In the genomic region with DNA sequence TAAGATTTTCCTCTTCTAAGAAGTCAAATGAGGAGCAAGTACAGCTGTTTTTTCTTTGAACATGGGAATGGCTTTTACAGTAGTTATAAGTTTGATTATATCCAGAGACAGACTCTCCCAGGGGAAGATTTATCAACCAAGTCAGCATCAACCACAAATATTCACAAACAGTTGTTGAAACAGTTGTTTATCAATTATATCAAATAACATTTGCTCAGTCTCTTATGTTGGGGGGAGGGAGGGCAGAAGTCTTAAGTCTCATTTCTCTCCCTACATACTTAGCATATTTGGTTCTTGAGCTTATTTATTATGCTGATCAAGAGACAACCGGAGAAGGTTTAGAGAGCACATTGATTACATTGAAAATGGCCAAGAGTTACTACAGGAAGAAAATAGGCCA, we compare ENCODE assay signal across 1 cellular context.
TF ChIP-seq lines count a peak whose summit lies in the region.

No MANE protein-coding gene starts in this region.

TF ChIP-seq in SK-N-SH, 30 proteins besides CTCF, POLR2A, EP300 and RAD21 (continued from another document):
- TF ChIP-seq PBX3 (IDR thresholded peaks at IDR 0.05) (peak; percentile 79), SMC3 (IDR thresholded peaks at IDR 0.05; ENCODE audit: low read depth, low read length) (no peak), REST (IDR thresholded peaks at IDR 0.05; ENCODE audit: low read depth, low read length) (no peak), TCF12 (IDR thresholded peaks at IDR 0.05) (peak; percentile 92), TAF1 (IDR thresholded peaks at IDR 0.05; ENCODE audit: borderline replicate concordance, low read depth, low read length) (no peak), SIN3A (IDR thresholded peaks at IDR 0.05; ENCODE audit: borderline replicate concordance, low read depth, low read length) (no peak), ELF1 (IDR thresholded peaks at IDR 0.05) (no peak), RFX5 (IDR thresholded peaks at IDR 0.05; ENCODE audit: low read length) (no peak)
- TF ChIP-seq, protein P1, sequence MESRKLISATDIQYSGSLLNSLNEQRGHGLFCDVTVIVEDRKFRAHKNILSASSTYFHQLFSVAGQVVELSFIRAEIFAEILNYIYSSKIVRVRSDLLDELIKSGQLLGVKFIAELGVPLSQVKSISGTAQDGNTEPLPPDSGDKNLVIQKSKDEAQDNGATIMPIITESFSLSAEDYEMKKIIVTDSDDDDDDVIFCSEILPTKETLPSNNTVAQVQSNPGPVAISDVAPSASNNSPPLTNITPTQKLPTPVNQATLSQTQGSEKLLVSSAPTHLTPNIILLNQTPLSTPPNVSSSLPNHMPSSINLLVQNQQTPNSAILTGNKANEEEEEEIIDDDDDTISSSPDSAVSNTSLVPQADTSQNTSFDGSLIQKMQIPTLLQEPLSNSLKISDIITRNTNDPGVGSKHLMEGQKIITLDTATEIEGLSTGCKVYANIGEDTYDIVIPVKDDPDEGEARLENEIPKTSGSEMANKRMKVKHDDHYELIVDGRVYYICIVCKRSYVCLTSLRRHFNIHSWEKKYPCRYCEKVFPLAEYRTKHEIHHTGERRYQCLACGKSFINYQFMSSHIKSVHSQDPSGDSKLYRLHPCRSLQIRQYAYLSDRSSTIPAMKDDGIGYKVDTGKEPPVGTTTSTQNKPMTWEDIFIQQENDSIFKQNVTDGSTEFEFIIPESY (IDR thresholded peaks at IDR 0.05; ENCODE audit: borderline replicate concordance, low read depth), result peak; percentile 32; the same call in 1 of the 2 replicates
